1 cellular context compared by ENCODE assay signal in the genomic region with DNA sequence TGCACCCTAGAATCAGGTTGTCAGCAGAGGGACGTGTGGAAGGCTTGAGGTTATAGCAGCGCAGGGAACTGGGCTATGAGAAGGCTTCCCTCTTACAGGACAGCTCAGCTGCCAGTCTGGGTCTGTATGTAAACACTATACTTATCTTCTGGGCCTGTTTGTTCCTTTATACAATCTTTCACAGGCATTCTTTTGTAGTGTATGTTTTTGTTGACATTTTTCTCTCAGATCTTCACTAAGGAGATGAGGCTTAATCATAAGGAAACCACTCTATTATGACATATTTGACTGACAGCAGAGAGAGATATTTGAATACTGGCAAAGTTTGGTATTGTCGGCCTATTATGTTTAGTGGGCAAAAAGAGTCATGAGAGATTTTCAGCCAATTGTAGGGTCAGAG.
TF ChIP-seq lines count a peak whose summit lies in the region.

No MANE protein-coding gene starts in this region.

TF ChIP-seq in SK-N-SH treated with all-trans-retinoic acid at 6 μM for 48 hours, 23 proteins besides CTCF, POLR2A, EP300 and RAD21 (continued from another document):
- no peak for TF ChIP-seq RARB (CRISPR knock-in tag; IDR thresholded peaks at IDR 0.05)
- no peak for TF ChIP-seq GLIS3 (CRISPR knock-in tag; IDR thresholded peaks at IDR 0.05)
- no peak for TF ChIP-seq PPARA (CRISPR knock-in tag; IDR thresholded peaks at IDR 0.05; ENCODE audit: borderline replicate concordance)
TF ChIP-seq in SK-N-SH treated with all-trans-retinoic acid at 6 μM for 48 hours: peak in this region for 0.
